In the genomic region with DNA sequence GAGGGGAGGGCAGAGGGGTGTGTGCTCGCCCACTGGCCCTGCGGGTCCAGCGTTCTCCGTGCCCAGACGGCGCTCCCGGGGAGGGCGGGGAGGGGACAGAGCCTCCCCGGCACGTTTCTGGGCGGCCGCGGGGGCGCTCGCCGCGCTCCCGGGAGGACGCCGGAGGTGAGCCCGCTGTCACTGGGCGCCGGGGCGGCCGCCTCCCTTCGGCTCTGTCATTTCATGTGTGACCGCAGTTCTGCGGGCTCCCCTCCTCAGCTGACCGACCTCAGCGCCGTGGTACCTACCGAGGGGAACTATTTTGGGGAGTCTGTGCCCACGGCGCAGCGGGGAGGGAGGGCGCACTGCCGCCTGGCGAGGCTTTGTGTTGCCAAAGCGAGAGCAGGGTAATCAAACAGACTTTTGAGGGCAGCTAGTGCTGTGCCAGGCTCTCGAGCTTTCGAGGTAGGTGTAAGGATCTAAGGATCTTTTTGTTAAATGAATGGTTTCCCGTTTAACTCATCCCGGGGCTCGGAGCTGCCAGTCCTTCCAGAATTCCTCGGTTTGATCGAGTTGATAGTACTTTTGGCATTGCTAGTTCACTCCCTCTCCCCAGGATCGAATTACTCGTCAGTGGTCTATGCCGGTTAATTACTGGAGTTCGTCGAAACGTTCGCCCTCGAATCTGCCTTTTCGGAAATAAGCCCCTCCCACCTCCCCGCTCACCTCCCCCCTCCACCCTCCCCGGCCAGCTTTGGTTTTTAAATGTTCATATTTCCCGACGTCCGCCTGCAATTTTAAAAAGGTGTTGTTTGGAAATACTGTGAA, we compare ENCODE assay signal across 8 cellular contexts. TPM values are rescaled to one million over a fixed set of nuclear protein-coding genes. Genes with fewer than 3 reads are reported as not detected.
A peak's percentile ranks its signal among the peaks of the same experiment; 100 is the strongest.
DNase-seq lines count a peak whose midpoint lies in the region; ATAC-seq and TF ChIP-seq lines count a peak whose summit lies in the region.

No MANE protein-coding gene starts in this region.

- peak overlapping the region; percentile 87 for H4K91ac ChIP-seq in trophoblast cell (ENCODE audit: low read depth, low read length)

- no CpG with 5 or more reads among the region's 60 CpGs for WGBS in trophoblast cell (ENCODE audit: extremely low coverage, insufficient coverage, insufficient read length)
- under 1% methylated on average over 60 of the region's 60 CpGs for WGBS in urinary bladder

- peak overlapping the region; percentile 53 for H3K4ac ChIP-seq in trophoblast cell (ENCODE audit: low read depth, low read length)

- peak overlapping the region; percentile 76 for H2AK5ac ChIP-seq in trophoblast cell (ENCODE audit: low read length)

- peaks cover 13% of the 10 kb centered on the region for H3K79me1 ChIP-seq in trophoblast cell (ENCODE audit: low read length)

- peaks cover 25% of the 10 kb centered on the region for H3K4me1 ChIP-seq in SJSA1 (replicated peaks)
- H3K4me1 ChIP-seq in trophoblast cell (ENCODE audit: control insufficient read depth in 1 of 2, insufficient read depth in 2 of 2, low read length in 2 of 2) = no peaks in the 10 kb centered on the region
- no peaks in the 10 kb centered on the region for H3K4me1 ChIP-seq in urinary bladder (ENCODE audit: insufficient read depth)

- BruUV-seq in Calu3 (replicated peaks; lab: Mats Ljungman, UMichigan) = no TSS peak

- H3K4me2 ChIP-seq in trophoblast cell (ENCODE audit: low read length) = peak overlapping the region; percentile 95

- peak overlapping the region; percentile 79 for H3K4me3 Mint-ChIP-seq in Calu3 (ENCODE audit: low read depth, unreplicated experiment)
- peak overlapping the region; percentile 95 for H3K4me3 Mint-ChIP-seq in activated naive CD8-positive, alpha-beta T cell treated with anti-CD3 and anti-CD28 coated beads, Interleukin-2, amount 10 ng/mL, durations not matched to agents 7 days and 5 days

- peak; percentile 60 for TF ChIP-seq CTCF in Calu3 (IDR thresholded peaks at IDR 0.05; ENCODE audit: unreplicated experiment)
- TF ChIP-seq CTCF in GM20000 (IDR thresholded peaks at IDR 0.05; ENCODE audit: extremely low read depth, missing control alignments) = no peak

- DNase-seq in Calu3 = peak; percentile 72
- DNase-seq in GM20000 (ENCODE audit: low spot score) = peak; percentile 68
- DNase-seq in HT-29 (ENCODE audit: low spot score) = peak; percentile 74
- peak; percentile 55 to 74 for DNase-seq in SJSA1 (ENCODE audit: low read depth in 1 of 2, low spot score in 2 of 2)
- peak; percentile 83 for DNase-seq in activated naive CD8-positive, alpha-beta T cell treated with anti-CD3 and anti-CD28 coated beads, Interleukin-2, amount 10 ng/mL, durations not matched to agents 7 days and 5 days
- DNase-seq in cardiac septum (ENCODE audit: low spot score) = peak; percentile 83
- peak; percentile 50 to 63 for DNase-seq in trophoblast cell

- CTCF ChIA-PET in Calu3 (lab: Charles Lee) = interaction anchor here (0.6 to 2.4 kb wide), 16 partner anchors 30 to 1325 kb away, joined by 3 to 15 read pairs (median 4); no protein-coding TSS in a partner anchor

- H3K4me3 ChIP-seq in SJSA1 = peak overlapping the region; percentile 74
- peak overlapping the region; percentile 87 for H3K4me3 ChIP-seq in trophoblast cell (ENCODE audit: low read depth, low read length)
- H3K4me3 ChIP-seq in urinary bladder (ENCODE audit: low read depth, low read length) = peak overlapping the region; percentile 89

- peak overlapping the region; percentile 97 for H3K18ac ChIP-seq in trophoblast cell (ENCODE audit: low read length)

- no peaks in the 10 kb centered on the region for H3K9me3 ChIP-seq in SJSA1 (replicated peaks)
- no peaks in the 10 kb centered on the region for H3K9me3 ChIP-seq in trophoblast cell (ENCODE audit: insufficient read depth, low read depth, low read length)

- peak; percentile 62 for ATAC-seq in activated naive CD8-positive, alpha-beta T cell treated with anti-CD3 and anti-CD28 coated beads, Interleukin-2, amount 10 ng/mL, durations not matched to agents 7 days and 5 days (ENCODE audit: low read depth)

- peak overlapping the region; percentile 86 for H3K14ac ChIP-seq in trophoblast cell (ENCODE audit: low read length)

- H2BK12ac ChIP-seq in trophoblast cell (ENCODE audit: low read length) = peak overlapping the region; percentile 86

- H3K27me3 Mint-ChIP-seq in Calu3 (ENCODE audit: unreplicated experiment) = no peaks in the 10 kb centered on the region
- H3K27me3 Mint-ChIP-seq in activated naive CD8-positive, alpha-beta T cell treated with anti-CD3 and anti-CD28 coated beads, Interleukin-2, amount 10 ng/mL, durations not matched to agents 7 days and 5 days = no peaks in the 10 kb centered on the region

- H3K23ac ChIP-seq in trophoblast cell (ENCODE audit: low read length) = no peak overlapping the region

- POLR2A ChIA-PET in activated naive CD8-positive, alpha-beta T cell treated with anti-CD3 and anti-CD28 coated beads, Interleukin-2, amount 10 ng/mL, durations not matched to agents 7 days and 5 days (lab: Charles Lee) = interaction anchor here (0.8 to 4.2 kb wide), 15 partner anchors 12 to 1125 kb away, joined by 3 to 22 read pairs (median 5); partner anchors contain the start of gene CDK1

- no peaks in the 10 kb centered on the region for H3K9me3 Mint-ChIP-seq in Calu3 (ENCODE audit: low read depth, unreplicated experiment)
- H3K9me3 Mint-ChIP-seq in activated naive CD8-positive, alpha-beta T cell treated with anti-CD3 and anti-CD28 coated beads, Interleukin-2, amount 10 ng/mL, durations not matched to agents 7 days and 5 days = no peaks in the 10 kb centered on the region

- peaks cover 16% of the 10 kb centered on the region for H3K36me3 ChIP-seq in SJSA1
- peaks cover 0 to 1% of the 10 kb centered on the region in 2 experiments for H3K36me3 ChIP-seq in trophoblast cell (ENCODE audit: control insufficient read depth in 1 of 2, insufficient read depth in 2 of 2, low read length in 2 of 2)
- no peaks in the 10 kb centered on the region for H3K36me3 ChIP-seq in urinary bladder (ENCODE audit: insufficient read depth)

- peak overlapping the region; percentile 74 for H4K8ac ChIP-seq in trophoblast cell (ENCODE audit: low read depth, low read length)

- peak overlapping the region; percentile 77 for H3K27ac Mint-ChIP-seq in Calu3 (ENCODE audit: unreplicated experiment)
- H3K27ac Mint-ChIP-seq in activated naive CD8-positive, alpha-beta T cell treated with anti-CD3 and anti-CD28 coated beads, Interleukin-2, amount 10 ng/mL, durations not matched to agents 7 days and 5 days = peak overlapping the region; percentile 93

- H2BK5ac ChIP-seq in trophoblast cell (ENCODE audit: low read depth, low read length, poor library complexity) = peak overlapping the region; percentile 88

- H2AFZ ChIP-seq in trophoblast cell (ENCODE audit: insufficient read depth, low read length, poor library complexity) = peak overlapping the region; percentile 86

- peak overlapping the region; percentile 69 for H3K27ac ChIP-seq in SJSA1
- H3K27ac ChIP-seq in trophoblast cell (ENCODE audit: low read depth, low read length) = peak overlapping the region; percentile 90
- peak overlapping the region; percentile 97 for H3K27ac ChIP-seq in urinary bladder (ENCODE audit: low read depth)

- H3K36me3 Mint-ChIP-seq in Calu3 (ENCODE audit: insufficient read depth, unreplicated experiment) = peaks cover 53% of the 10 kb centered on the region
- peaks cover 14% of the 10 kb centered on the region for H3K36me3 Mint-ChIP-seq in activated naive CD8-positive, alpha-beta T cell treated with anti-CD3 and anti-CD28 coated beads, Interleukin-2, amount 10 ng/mL, durations not matched to agents 7 days and 5 days

- intact Hi-C loops in Calu3 (cut with micrococcal nuclease; ENCODE audit: unreplicated experiment) = loop anchor here (2.0 to 5.0 kb wide), 3 partner anchors 194 to 479 kb away; no protein-coding TSS in a partner anchor
- intact Hi-C loops in cardiac septum (cut with DNase I) = loop anchor here (5.0 kb wide), 4 partner anchors 39 to 339 kb away; no protein-coding TSS in a partner anchor

- peaks cover 29% of the 10 kb centered on the region for H3K4me1 Mint-ChIP-seq in Calu3 (ENCODE audit: low read depth, unreplicated experiment)
- peaks cover 32% of the 10 kb centered on the region for H3K4me1 Mint-ChIP-seq in activated naive CD8-positive, alpha-beta T cell treated with anti-CD3 and anti-CD28 coated beads, Interleukin-2, amount 10 ng/mL, durations not matched to agents 7 days and 5 days

- H3K27me3 ChIP-seq in SJSA1 (replicated peaks) = no peaks in the 10 kb centered on the region
- no peaks in the 10 kb centered on the region for H3K27me3 ChIP-seq in trophoblast cell (ENCODE audit: insufficient read depth, low read length)

- peak overlapping the region; percentile 93 for H3K9ac ChIP-seq in trophoblast cell (ENCODE audit: low read length)

- peak overlapping the region; percentile 94 for H2BK120ac ChIP-seq in trophoblast cell (ENCODE audit: insufficient read depth, low read length, poor library complexity)

- peaks cover 2% of the 10 kb centered on the region for H3K79me2 ChIP-seq in trophoblast cell (ENCODE audit: control insufficient read depth, insufficient read depth, low read length, poor library complexity)

- peak overlapping the region; percentile 70 for H4K12ac ChIP-seq in trophoblast cell (ENCODE audit: low read depth, low read length)

RNA-seq across cellular contexts. Expression of gene ARID5B, which starts 1.9 kb away (rescaled TPM):
- 9.5 and 10.0 TPM in 2 replicates for total RNA-seq in Calu3 (2022)
- total RNA-seq in HT-29 (2014; rRNA removed; shearing (Covaris generic)) = 16.9 and 18.9 TPM in 2 replicates
- 15.5 and 34.0 TPM in 2 replicates for total RNA-seq in SJSA1 (2014; rRNA removed; shearing (Covaris generic))
- 10 to 100 TPM; 25.4 to 26.1 TPM for total RNA-seq in activated naive CD8-positive, alpha-beta T cell treated with anti-CD3 and anti-CD28 coated beads, Interleukin-2, amount 10 ng/mL, durations not matched to agents 7 days and 5 days
- 25.2 TPM for total RNA-seq in cardiac septum
- 33.3 and 34.0 TPM in 2 replicates for polyA plus RNA-seq in trophoblast cell (2013)
- 52.5 TPM for total RNA-seq in urinary bladder
- polyA plus RNA-seq in urinary bladder = 23.5 TPM

Comparison
In these comparisons a context has a peak if more than half of its experiments do, and no peak if none do; other contexts are left out.
1. Peak in every context shown above with its lines: DNase-seq, ATAC-seq, H3K4me3 ChIP-seq and H3K27ac ChIP-seq.